9 cellular contexts compared by ENCODE assay signal in the genomic region with DNA sequence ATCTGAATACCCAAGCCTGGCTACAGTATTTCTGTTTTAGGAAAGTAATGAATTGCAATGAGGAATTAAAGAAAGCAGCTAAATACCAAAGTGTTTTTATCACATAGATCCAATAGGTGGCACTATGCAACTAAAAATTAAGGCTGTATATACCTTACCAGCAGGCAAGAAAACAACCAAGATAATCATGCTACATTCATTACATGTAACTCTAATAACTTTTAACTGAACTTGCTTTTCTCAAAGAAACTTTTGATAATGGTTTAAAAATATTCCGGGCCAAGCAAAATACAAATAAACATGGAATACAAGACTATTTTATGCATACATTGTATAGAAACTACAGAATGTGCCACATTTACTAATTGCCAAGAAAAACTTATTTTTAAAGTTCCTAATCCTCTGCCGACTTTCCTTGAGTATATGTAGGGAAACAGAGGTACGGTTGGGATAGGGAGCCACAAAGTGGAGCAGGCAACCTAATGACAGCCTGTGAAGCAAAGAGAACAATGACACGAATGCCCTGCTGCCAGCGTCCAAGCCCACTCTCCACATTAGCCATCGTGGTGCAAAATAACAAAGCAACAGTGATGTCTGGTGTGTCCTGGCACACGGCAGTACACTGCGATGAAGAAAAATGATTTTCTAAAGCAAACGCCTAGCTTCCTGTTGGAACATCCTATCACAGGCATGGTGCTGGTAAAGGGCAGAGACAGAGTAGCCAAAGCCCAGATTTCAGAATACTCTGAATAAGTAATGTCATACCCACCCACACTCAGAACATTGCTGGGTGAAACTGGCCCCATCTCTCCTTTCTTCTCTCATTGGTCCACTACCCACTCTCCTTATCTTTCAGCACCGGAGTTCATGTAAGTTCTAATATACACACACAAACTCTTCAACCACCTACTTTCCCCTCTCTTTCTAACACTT.
DNase-seq lines count a peak whose midpoint lies in the region; ATAC-seq and TF ChIP-seq lines count a peak whose summit lies in the region.
"Had no signal": no experiment of that assay in that cellular context is flagged by ENCODE, and none has a peak within 500 bp of the region (broad histone marks: within the 10 kb centered on the region; RNA-seq: fewer than 3 reads in every experiment).

No MANE protein-coding gene starts in this region.

- no peak overlapping the region for H3K4me3 Mint-ChIP-seq in activated naive CD8-positive, alpha-beta T cell treated with anti-CD3 and anti-CD28 coated beads, Interleukin-2, amount 50 U/mL, for 24 hours

- peak overlapping the region in 2 of 4 donors; percentile 2 to 21 for H3K4me3 ChIP-seq in gastrocnemius medialis
- H3K4me3 ChIP-seq: BLaER1 treated with 17β-estradiol and CSF1 and Interleukin-3, amounts not matched to agents 10 nM and 100 nM had no signal

- DNase-seq in NCI-H146 (lab: John Stamatoyannopoulos, UW) = peak; percentile 8
- DNase-seq in NCI-H146 treated with DMSO at 0.1 percent for 48 hours (lab: John Stamatoyannopoulos, UW; ENCODE audit: unreplicated experiment) = no peak
- DNase-seq in HEK293T (ENCODE audit: extremely low spot score) = peak; percentile 39
- DNase-seq in NCI-H1105 (lab: John Stamatoyannopoulos, UW) = peak; percentile 28
- no peak for DNase-seq in activated naive CD8-positive, alpha-beta T cell treated with anti-CD3 and anti-CD28 coated beads, Interleukin-2, amount 50 U/mL, for 24 hours
- DNase-seq in left ventricle myocardium superior = no peak
- no peak for DNase-seq in gastrocnemius medialis

- no peak overlapping the region for H3K27ac Mint-ChIP-seq in activated naive CD8-positive, alpha-beta T cell treated with anti-CD3 and anti-CD28 coated beads, Interleukin-2, amount 50 U/mL, for 24 hours

- CTCF ChIA-PET in HEK293T (lab: Yijun Ruan, JAX) = interaction anchor here (1.0 to 1.5 kb wide), 5 partner anchors 16 to 194 kb away, joined by 3 to 6 read pairs (median 3); no protein-coding TSS in a partner anchor

- H3K4me1 ChIP-seq in gastrocnemius medialis = peaks cover 12 to 18% of the 10 kb centered on the region in 2 donors
- H3K4me1 ChIP-seq: BLaER1 treated with 17β-estradiol and CSF1 and Interleukin-3, amounts not matched to agents 10 nM and 100 nM had no signal

- no peaks in the 10 kb centered on the region for H3K9me3 ChIP-seq in gastrocnemius medialis
- H3K9me3 ChIP-seq: BLaER1 treated with 17β-estradiol and CSF1 and Interleukin-3, amounts not matched to agents 10 nM and 100 nM had no signal

- peak; percentile 54 to 84 (median 60) for TF ChIP-seq CTCF in gastrocnemius medialis (IDR thresholded peaks at IDR 0.05 in 4 of 5, conservative IDR thresholded peaks at IDR 0.05 in 1 of 5)

- peak overlapping the region in 2 of 4 donors; percentile 11 to 36 for H3K27ac ChIP-seq in gastrocnemius medialis
- H3K27ac ChIP-seq: BLaER1 treated with 17β-estradiol and CSF1 and Interleukin-3, amounts not matched to agents 10 nM and 100 nM had no signal

- intact Hi-C loops in left ventricle myocardium superior (cut with micrococcal nuclease) = loop anchor here (5.0 to 10.0 kb wide), 2 partner anchors 112 to 195 kb away; a partner anchor contains a TSS
- intact Hi-C loops in gastrocnemius medialis (cut with DNase I; ENCODE audit: low total_unique reads) = loop anchor here (1.0 to 2.0 kb wide), 4 partner anchors 64 to 197 kb away; a partner anchor contains a TSS

- peak; percentile 72 for ATAC-seq in activated naive CD8-positive, alpha-beta T cell treated with anti-CD3 and anti-CD28 coated beads, Interleukin-2, amount 50 U/mL, for 24 hours
- ATAC-seq in left ventricle myocardium superior (peak; percentile 78), gastrocnemius medialis (peak; percentile 89), HG03095 (IDR thresholded peaks at IDR 0.05; ENCODE audit: unreplicated experiment) (no peak)

- in situ Hi-C loops in gastrocnemius medialis (cut with MboI; ENCODE audit: low sequenced_read_pairs in 4 of 4) = loop anchor here in 3 of 4 donors (5.0 to 25.0 kb wide), 3 partner anchors 122 to 515 kb away; no protein-coding TSS in a partner anchor

- no peak for TF ChIP-seq POLR2A in gastrocnemius medialis (IDR thresholded peaks at IDR 0.05)

- H3K27me3 ChIP-seq in gastrocnemius medialis = no peaks in the 10 kb centered on the region
- H3K27me3 ChIP-seq: BLaER1 treated with 17β-estradiol and CSF1 and Interleukin-3, amounts not matched to agents 10 nM and 100 nM had no signal

- no peaks in the 10 kb centered on the region for H3K9me3 Mint-ChIP-seq in activated naive CD8-positive, alpha-beta T cell treated with anti-CD3 and anti-CD28 coated beads, Interleukin-2, amount 50 U/mL, for 24 hours

- H3K36me3 ChIP-seq in gastrocnemius medialis = no peaks in the 10 kb centered on the region

- POLR2A ChIA-PET in HEK293T (lab: Yijun Ruan, JAX) = no interaction called here

- H3K4me1 Mint-ChIP-seq in activated naive CD8-positive, alpha-beta T cell treated with anti-CD3 and anti-CD28 coated beads, Interleukin-2, amount 50 U/mL, for 24 hours = no peaks in the 10 kb centered on the region

- H3K27me3 Mint-ChIP-seq in activated naive CD8-positive, alpha-beta T cell treated with anti-CD3 and anti-CD28 coated beads, Interleukin-2, amount 50 U/mL, for 24 hours = no peaks in the 10 kb centered on the region

- H3K36me3 Mint-ChIP-seq in activated naive CD8-positive, alpha-beta T cell treated with anti-CD3 and anti-CD28 coated beads, Interleukin-2, amount 50 U/mL, for 24 hours (ENCODE audit: low read depth) = peaks cover 2% of the 10 kb centered on the region

TF ChIP-seq in HEK293T, 16 proteins besides CTCF, POLR2A, EP300 and RAD21:
- no peak for TF ChIP-seq TARDBP (IDR thresholded peaks at IDR 0.05)
- no peak for TF ChIP-seq CTBP1 (IDR thresholded peaks at IDR 0.05; ENCODE audit: borderline replicate concordance)
- TF ChIP-seq ARNT (IDR thresholded peaks at IDR 0.05) = no peak
- no peak for TF ChIP-seq ZNF384 (IDR thresholded peaks at IDR 0.05)
- no peak for TF ChIP-seq BHLHE40 (IDR thresholded peaks at IDR 0.05; ENCODE audit: borderline replicate concordance)
- TF ChIP-seq, protein P1, sequence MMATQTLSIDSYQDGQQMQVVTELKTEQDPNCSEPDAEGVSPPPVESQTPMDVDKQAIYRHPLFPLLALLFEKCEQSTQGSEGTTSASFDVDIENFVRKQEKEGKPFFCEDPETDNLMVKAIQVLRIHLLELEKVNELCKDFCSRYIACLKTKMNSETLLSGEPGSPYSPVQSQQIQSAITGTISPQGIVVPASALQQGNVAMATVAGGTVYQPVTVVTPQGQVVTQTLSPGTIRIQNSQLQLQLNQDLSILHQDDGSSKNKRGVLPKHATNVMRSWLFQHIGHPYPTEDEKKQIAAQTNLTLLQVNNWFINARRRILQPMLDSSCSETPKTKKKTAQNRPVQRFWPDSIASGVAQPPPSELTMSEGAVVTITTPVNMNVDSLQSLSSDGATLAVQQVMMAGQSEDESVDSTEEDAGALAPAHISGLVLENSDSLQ (IDR thresholded peaks at IDR 0.05) = no peak
- TF ChIP-seq L3MBTL2 (conservative IDR thresholded peaks at IDR 0.05) = no peak
- TF ChIP-seq SUZ12 (IDR thresholded peaks at IDR 0.05) = no peak
- TF ChIP-seq HDGF (IDR thresholded peaks at IDR 0.05; ENCODE audit: borderline replicate concordance) = no peak
- no peak for TF ChIP-seq FOXA1 (IDR thresholded peaks at IDR 0.05)
- no peak for TF ChIP-seq FOXK2 (IDR thresholded peaks at IDR 0.05)
- TF ChIP-seq NFRKB (IDR thresholded peaks at IDR 0.05) = no peak
- no peak for TF ChIP-seq LEF1 (IDR thresholded peaks at IDR 0.05; ENCODE audit: borderline replicate concordance)
- no peak for TF ChIP-seq ELF4 (IDR thresholded peaks at IDR 0.05)

Comparison
In these comparisons a context has a peak if more than half of its experiments do, and no peak if none do; other contexts are left out.
1. DNase-seq: peak in NCI-H146 (single experiment), HEK293T (single experiment) and NCI-H1105 (single experiment); none in NCI-H146 treated with DMSO at 0.1 percent for 48 hours (single experiment), activated naive CD8-positive, alpha-beta T cell treated with anti-CD3 and anti-CD28 coated beads, Interleukin-2, amount 50 U/mL, for 24 hours (single experiment), left ventricle myocardium superior (single experiment) and gastrocnemius medialis (0 of 2).